Comparison of ENCODE assay signal across 1 cellular context in genomic region chr9:114504341-114505186, GRCh38.
A peak's percentile ranks its signal among the peaks of the same experiment; 100 is the strongest.
TF ChIP-seq lines count a peak whose summit lies in the region.

No MANE protein-coding gene starts in this region.

TF ChIP-seq in K562, 482 proteins besides CTCF, POLR2A, EP300 and RAD21 (continued from another document and continues in another):
- TF ChIP-seq POLR2G (IDR thresholded peaks at IDR 0.05; ENCODE audit: low read depth, low read length), result peak; percentile 68
- no peak for TF ChIP-seq ZNF318 (IDR thresholded peaks at IDR 0.05; ENCODE audit: borderline replicate concordance in 1 of 2, low read depth in 1 of 2)
- 0 out of 2 replicates have a peak, but pooled peaks have one; percentile 54 for TF ChIP-seq SAFB (IDR thresholded peaks at IDR 0.05; ENCODE audit: borderline replicate concordance, low read depth, low read length)
- TF ChIP-seq CREB1 (IDR thresholded peaks at IDR 0.05), result no peak
- peak; percentile 57; the same call in 1 of the 2 replicates for TF ChIP-seq CREB1 (CRISPR knock-in tag; IDR thresholded peaks at IDR 0.05)
- TF ChIP-seq TGIF2 (CRISPR knock-in tag; IDR thresholded peaks at IDR 0.05), result peak; percentile 74; the same call in 1 of the 2 replicates
- no peak for TF ChIP-seq ZSCAN29 (IDR thresholded peaks at IDR 0.05)
- TF ChIP-seq GABPB1 (CRISPR knock-in tag; IDR thresholded peaks at IDR 0.05), result peak; percentile 67
- TF ChIP-seq ZEB2 (IDR thresholded peaks at IDR 0.05), result no peak
- TF ChIP-seq MTA3 (IDR thresholded peaks at IDR 0.05; ENCODE audit: borderline replicate concordance), result peak; percentile 74; the same call in 1 of the 2 replicates
- peak in 1 of 3 experiments; percentile 41 for TF ChIP-seq YY1 (IDR thresholded peaks at IDR 0.05; ENCODE audit: borderline replicate concordance in 1 of 3, control insufficient read depth in 1 of 3, extremely low read depth in 1 of 3, insufficient read depth in 3 of 3, insufficient read length in 1 of 3, insufficient replicate concordance in 2 of 3, low read depth in 1 of 3, low read length in 2 of 3)
- TF ChIP-seq PATZ1 (CRISPR knock-in tag; IDR thresholded peaks at IDR 0.05; ENCODE audit: borderline replicate concordance), result no peak
- no peak for TF ChIP-seq ZFPM2 (CRISPR knock-in tag; IDR thresholded peaks at IDR 0.05)
- no peak for TF ChIP-seq PPARD (CRISPR knock-in tag; IDR thresholded peaks at IDR 0.05)
- no peak for TF ChIP-seq ZNF280B (CRISPR knock-in tag; IDR thresholded peaks at IDR 0.05)
- peak; percentile 47; the same call in 1 of the 2 replicates for TF ChIP-seq ETV5 (CRISPR knock-in tag; IDR thresholded peaks at IDR 0.05; ENCODE audit: low read depth)
- peak; percentile 39; the same call in 1 of the 2 replicates for TF ChIP-seq USF1 (CRISPR knock-in tag; IDR thresholded peaks at IDR 0.05)
- TF ChIP-seq TEAD2 (tag; IDR thresholded peaks at IDR 0.05), result no peak
- TF ChIP-seq RBM25 (IDR thresholded peaks at IDR 0.05; ENCODE audit: low read depth, low read length, severe bottlenecking), result no peak
- no peak for TF ChIP-seq DNMT1 (IDR thresholded peaks at IDR 0.05)
- no peak for TF ChIP-seq HSF4 (CRISPR knock-in tag; IDR thresholded peaks at IDR 0.05; ENCODE audit: borderline replicate concordance)
- TF ChIP-seq RBM34 (IDR thresholded peaks at IDR 0.05; ENCODE audit: borderline replicate concordance, insufficient read depth, low read length), result no peak
- no peak for TF ChIP-seq IFI16 (CRISPR knock-in tag; IDR thresholded peaks at IDR 0.05)
- peak; percentile 97 for TF ChIP-seq NR3C1 (CRISPR knock-in tag; IDR thresholded peaks at IDR 0.05)
- no peak for TF ChIP-seq XRCC4 (IDR thresholded peaks at IDR 0.05; ENCODE audit: extremely low read depth, insufficient read depth, insufficient read length)
- no peak for TF ChIP-seq TRIM28 (IDR thresholded peaks at IDR 0.05)
- no peak for TF ChIP-seq ZNF518B (CRISPR knock-in tag; IDR thresholded peaks at IDR 0.05)
- peak; percentile 93 for TF ChIP-seq AFF4 (CRISPR knock-in tag; IDR thresholded peaks at IDR 0.05)
- no peak for TF ChIP-seq RHOXF2B (CRISPR knock-in tag; conservative IDR thresholded peaks at IDR 0.05)
- no peak for TF ChIP-seq ZNF134 (CRISPR knock-in tag; conservative IDR thresholded peaks at IDR 0.05)
- no peak for TF ChIP-seq GTF2E2 (tag; IDR thresholded peaks at IDR 0.05)
- TF ChIP-seq ZNF707 (CRISPR knock-in tag; conservative IDR thresholded peaks at IDR 0.05), result no peak
- no peak for TF ChIP-seq SP2 (IDR thresholded peaks at IDR 0.05; ENCODE audit: extremely low read depth, low read depth, low read length, poor library complexity, severe bottlenecking)
- TF ChIP-seq E4F1 (CRISPR knock-in tag; IDR thresholded peaks at IDR 0.05; ENCODE audit: borderline replicate concordance), result no peak
- no peak for TF ChIP-seq KAT8 (IDR thresholded peaks at IDR 0.05; ENCODE audit: low read depth)
- TF ChIP-seq ESRRB (CRISPR knock-in tag; IDR thresholded peaks at IDR 0.05; ENCODE audit: borderline replicate concordance), result no peak
- TF ChIP-seq FOXP1 (CRISPR knock-in tag; IDR thresholded peaks at IDR 0.05), result peak; percentile 92
- 0 out of 2 replicates have a peak, but pooled peaks have one; percentile 57 for TF ChIP-seq ZNF124 (CRISPR knock-in tag; IDR thresholded peaks at IDR 0.05)
- no peak for TF ChIP-seq CC2D1A (IDR thresholded peaks at IDR 0.05)
